ENCODE assay signal across 10 cellular contexts in the genomic region with DNA sequence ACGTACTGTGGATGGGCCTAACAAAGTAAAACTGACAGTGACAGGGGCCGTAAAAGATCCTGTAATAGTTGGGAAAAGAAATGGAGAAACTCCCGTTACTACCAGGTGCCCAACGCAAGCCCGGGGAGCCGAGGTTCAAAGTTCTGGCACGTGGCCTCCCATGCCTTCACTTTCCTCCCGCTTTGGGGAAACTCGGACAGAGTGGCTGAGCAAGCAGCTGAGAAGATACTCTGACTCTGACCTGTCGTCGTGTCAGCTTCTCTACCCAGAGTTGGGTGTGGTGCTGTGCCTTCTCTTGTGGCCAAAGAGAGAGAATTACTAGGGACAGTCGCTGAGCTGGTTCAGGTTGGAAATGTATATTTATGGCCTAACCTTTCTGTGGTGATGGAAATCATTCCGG. TPM values are rescaled to one million over a fixed set of nuclear protein-coding genes. Genes with fewer than 3 reads are reported as not detected.
DNase-seq lines count a peak whose midpoint lies in the region; ATAC-seq and TF ChIP-seq lines count a peak whose summit lies in the region.
"Had no signal": no experiment of that assay in that cellular context is flagged by ENCODE, and none has a peak within 500 bp of the region (broad histone marks: within the 10 kb centered on the region; RNA-seq: fewer than 3 reads in every experiment).

No MANE protein-coding gene starts in this region.

- CTCF ChIA-PET in activated CD8-positive, alpha-beta memory T cell treated with anti-CD3 and anti-CD28 coated beads, Interleukin-2, amount 10 ng/mL, durations not matched to agents 7 days and 5 days (lab: Charles Lee) = interaction anchor here (3.4 to 4.6 kb wide), 2 partner anchors 8 to 86 kb away, joined by 15 to 37 read pairs; no protein-coding TSS in a partner anchor

- H3K27ac ChIP-seq in hepatocyte (peak overlapping the region; percentile 29), smooth muscle cell (ENCODE audit: low read depth) (no peak overlapping the region)

- peaks cover 39% of the 10 kb centered on the region for H3K27me3 ChIP-seq in hepatocyte
- H3K27me3 ChIP-seq in smooth muscle cell (ENCODE audit: low read depth) = peaks cover 30% of the 10 kb centered on the region

- WGBS in hepatocyte (ENCODE audit: low lambda C conversion rate, missing lambda C conversion rate) = 64% methylated on average over 13 of the region's 13 CpGs
- WGBS in smooth muscle cell (ENCODE audit: low lambda C conversion rate) = 74% methylated on average over 13 of the region's 13 CpGs

- peaks cover 70% of the 10 kb centered on the region for H3K27me3 Mint-ChIP-seq in activated CD8-positive, alpha-beta memory T cell treated with anti-CD3 and anti-CD28 coated beads, Interleukin-2, amount 10 ng/mL, durations not matched to agents 7 days and 5 days
- H3K27me3 Mint-ChIP-seq in T-helper 17 cell = peaks cover 7% of the 10 kb centered on the region

- H3K4me2 ChIP-seq in hepatocyte (peak overlapping the region; percentile 91), smooth muscle cell (peak overlapping the region; percentile 93)

- H3K9me3 ChIP-seq in T-helper 17 cell (ENCODE audit: control insufficient read depth, low read length, poor library complexity, severe bottlenecking) = no peaks in the 10 kb centered on the region
- H3K9me3 ChIP-seq in hepatocyte (ENCODE audit: low read depth) = no peaks in the 10 kb centered on the region
- H3K9me3 ChIP-seq in smooth muscle cell (replicated peaks; ENCODE audit: low read depth) = no peaks in the 10 kb centered on the region

- H3K36me3 Mint-ChIP-seq in activated CD8-positive, alpha-beta memory T cell treated with anti-CD3 and anti-CD28 coated beads, Interleukin-2, amount 10 ng/mL, durations not matched to agents 7 days and 5 days = no peaks in the 10 kb centered on the region
- H3K36me3 Mint-ChIP-seq in T-helper 17 cell (ENCODE audit: low read depth) = no peaks in the 10 kb centered on the region

- H2AFZ ChIP-seq in hepatocyte = no peak overlapping the region
- H2AFZ ChIP-seq in smooth muscle cell (ENCODE audit: low read depth) = no peak overlapping the region

- H4K20me1 ChIP-seq in hepatocyte (ENCODE audit: insufficient read depth, poor library complexity, severe bottlenecking) = no peaks in the 10 kb centered on the region
- H4K20me1 ChIP-seq in smooth muscle cell (ENCODE audit: low read depth) = no peaks in the 10 kb centered on the region

- peak overlapping the region; percentile 68 for H3K4me3 Mint-ChIP-seq in activated CD8-positive, alpha-beta memory T cell treated with anti-CD3 and anti-CD28 coated beads, Interleukin-2, amount 10 ng/mL, durations not matched to agents 7 days and 5 days
- peak overlapping the region; percentile 91 for H3K4me3 Mint-ChIP-seq in T-helper 17 cell

- no peaks in the 10 kb centered on the region for H3K9me3 Mint-ChIP-seq in activated CD8-positive, alpha-beta memory T cell treated with anti-CD3 and anti-CD28 coated beads, Interleukin-2, amount 10 ng/mL, durations not matched to agents 7 days and 5 days (ENCODE audit: low read depth)

- no peak for ATAC-seq in activated CD8-positive, alpha-beta memory T cell treated with anti-CD3 and anti-CD28 coated beads, Interleukin-2, amount 10 ng/mL, durations not matched to agents 7 days and 5 days
- no peak for ATAC-seq in T-helper 17 cell
- ATAC-seq in HG02610 (IDR thresholded peaks at IDR 0.05; ENCODE audit: unreplicated experiment) = no peak

- H3K36me3 ChIP-seq in hepatocyte (replicated peaks; ENCODE audit: insufficient read depth, low read depth) (no peaks in the 10 kb centered on the region), smooth muscle cell (ENCODE audit: low read depth) (no peaks in the 10 kb centered on the region)

- peaks cover 16% of the 10 kb centered on the region for H3K4me1 Mint-ChIP-seq in activated CD8-positive, alpha-beta memory T cell treated with anti-CD3 and anti-CD28 coated beads, Interleukin-2, amount 10 ng/mL, durations not matched to agents 7 days and 5 days
- H3K4me1 Mint-ChIP-seq in T-helper 17 cell = peaks cover 19% of the 10 kb centered on the region

- H3K4me1 ChIP-seq in hepatocyte (ENCODE audit: insufficient read depth) (peaks cover 16% of the 10 kb centered on the region), smooth muscle cell (ENCODE audit: low read depth) (peaks cover 16% of the 10 kb centered on the region)

- H3F3A ChIP-seq in smooth muscle cell (ENCODE audit: low read depth) = peaks cover 10% of the 10 kb centered on the region

- H3K4me3 ChIP-seq in hepatocyte (no peak overlapping the region), smooth muscle cell (peak overlapping the region; percentile 63)

- no peak for TF ChIP-seq CTCF in hepatocyte (IDR thresholded peaks at IDR 0.05; ENCODE audit: poor library complexity)
- no peak for TF ChIP-seq CTCF in smooth muscle cell (IDR thresholded peaks at IDR 0.05; ENCODE audit: borderline replicate concordance, insufficient read depth, poor library complexity, severe bottlenecking)

- H3K27ac Mint-ChIP-seq in activated CD8-positive, alpha-beta memory T cell treated with anti-CD3 and anti-CD28 coated beads, Interleukin-2, amount 10 ng/mL, durations not matched to agents 7 days and 5 days = no peak overlapping the region
- H3K27ac Mint-ChIP-seq in T-helper 17 cell = peak overlapping the region; percentile 81

- H3K79me2 ChIP-seq in hepatocyte (no peaks in the 10 kb centered on the region), smooth muscle cell (ENCODE audit: low read depth) (no peaks in the 10 kb centered on the region)

- DNase-seq in activated CD8-positive, alpha-beta memory T cell treated with anti-CD3 and anti-CD28 coated beads, Interleukin-2, amount 10 ng/mL, durations not matched to agents 7 days and 5 days = no peak
- no peak for DNase-seq in activated CD8-positive, alpha-beta memory T cell treated with anti-CD3 and anti-CD28 coated beads for 24 hours
- DNase-seq in T-helper 17 cell (no peak), hepatocyte (ENCODE audit: low spot score) (peak; percentile 56), smooth muscle cell (lab: John Stamatoyannopoulos, UW; ENCODE audit: unreplicated experiment) (no peak), OCI-M2 (lab: John Stamatoyannopoulos, UW; ENCODE audit: unreplicated experiment) (no peak), NCI-H2107 (lab: John Stamatoyannopoulos, UW) (no peak)
- DNase-seq: amniotic stem cell, NCI-H1930 had no signal

- H3K9ac ChIP-seq in smooth muscle cell (ENCODE audit: low read depth) = no peak overlapping the region

- H3K9me2 ChIP-seq in hepatocyte (replicated peaks; ENCODE audit: insufficient read depth) = no peaks in the 10 kb centered on the region

RNA-seq across cellular contexts. Expression of gene B4GALNT3, which starts 1.7 kb away (rescaled TPM):
- under 1 TPM; 0.37 to 0.64 TPM for total RNA-seq in activated CD8-positive, alpha-beta memory T cell treated with anti-CD3 and anti-CD28 coated beads, Interleukin-2, amount 10 ng/mL, durations not matched to agents 7 days and 5 days
- total RNA-seq in T-helper 17 cell = 1 to 10 TPM; 1.6 to 1.7 TPM
- total RNA-seq in hepatocyte = 10.6 and 13.9 TPM in 2 replicates
- 3.7 and 4.4 TPM in 2 replicates for polyA plus RNA-seq in hepatocyte
- total RNA-seq in smooth muscle cell = 3.8 and 5.7 TPM in 2 replicates
- polyA plus RNA-seq in smooth muscle cell = 5.1 and 5.9 TPM in 2 replicates

RNA-seq across cellular contexts. Expression of gene CCDC77, which starts 60.0 kb away (rescaled TPM):
- 10 to 100 TPM; 19.5 to 20.2 TPM for total RNA-seq in activated CD8-positive, alpha-beta memory T cell treated with anti-CD3 and anti-CD28 coated beads, Interleukin-2, amount 10 ng/mL, durations not matched to agents 7 days and 5 days
- total RNA-seq in T-helper 17 cell (1 to 10 TPM; 5.6 to 8.4 TPM), hepatocyte (5.5 and 15.2 TPM in 2 replicates), smooth muscle cell (7.6 and 13.9 TPM in 2 replicates)
- polyA plus RNA-seq in hepatocyte (5.3 and 11.2 TPM in 2 replicates), smooth muscle cell (7.8 and 11.3 TPM in 2 replicates)
